In the genomic region with DNA sequence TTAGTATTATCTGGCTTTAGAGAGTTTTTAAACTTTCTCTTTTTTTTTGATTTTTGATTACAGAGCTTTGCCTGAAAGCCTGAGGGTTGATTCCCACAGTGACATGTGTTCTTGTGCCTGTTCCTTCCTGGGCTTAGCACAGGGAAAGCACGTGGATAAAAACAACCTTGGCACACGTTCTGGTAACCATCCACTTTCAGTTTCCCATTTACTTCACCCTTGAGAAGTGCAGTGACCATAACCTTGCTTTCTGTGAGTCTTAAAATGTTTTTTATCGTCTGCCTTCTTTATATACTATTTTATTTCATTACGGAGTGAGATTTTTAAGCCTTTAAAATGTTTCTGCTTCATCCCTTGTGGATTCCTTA, we compare ENCODE assay signal across 15 cellular contexts. TPM values are rescaled to one million over a fixed set of nuclear protein-coding genes. Genes with fewer than 3 reads are reported as not detected.
A peak's percentile ranks its signal among the peaks of the same experiment; 100 is the strongest.
DNase-seq lines count a peak whose midpoint lies in the region; ATAC-seq and TF ChIP-seq lines count a peak whose summit lies in the region.
"Had no signal": no experiment of that assay in that cellular context is flagged by ENCODE, and none has a peak within 500 bp of the region (broad histone marks: within the 10 kb centered on the region; RNA-seq: fewer than 3 reads in every experiment).

No MANE protein-coding gene starts in this region.

- intact Hi-C loops in CD4-positive, alpha-beta memory T cell (cut with micrococcal nuclease) = no loop called here
- intact Hi-C loops in left ventricle myocardium superior (cut with micrococcal nuclease) = no loop called here

- H3K4me3 Mint-ChIP-seq in CD4-positive, alpha-beta memory T cell = peak overlapping the region in 2 of 8 donors; percentile 45 to 57
- no peak overlapping the region for H3K4me3 Mint-ChIP-seq in progenitor cell of endocrine pancreas (ENCODE audit: low read depth)
- H3K4me3 Mint-ChIP-seq: activated naive CD8-positive, alpha-beta T cell treated with anti-CD3 and anti-CD28 coated beads for 36 hours; stimulated activated naive CD8-positive, alpha-beta T cell treated with anti-CD3 and anti-CD28 coated beads, Interleukin-15, Interleukin-2, amounts not matched to agents 100 ng/mL and 50 ng/mL, for 24 hours had no signal

- CTCF ChIA-PET in CD4-positive, alpha-beta memory T cell (lab: Charles Lee; ENCODE audit: partially characterized antibody) = interaction anchor here (1.0 to 8.4 kb wide), 6 partner anchors 9 to 149 kb away, joined by 3 to 100 read pairs (median 20); a partner anchor contains a TSS

- H3K4me1 Mint-ChIP-seq in CD4-positive, alpha-beta memory T cell = peaks cover 0 to 49% (median 18%) of the 10 kb centered on the region in 4 donors
- no peaks in the 10 kb centered on the region for H3K4me1 Mint-ChIP-seq in progenitor cell of endocrine pancreas (ENCODE audit: low read depth)

- peak in 2 of 5 donors; percentile 31 to 41 for DNase-seq in CD4-positive, alpha-beta memory T cell
- no peak for DNase-seq in left ventricle myocardium superior
- DNase-seq in activated CD4-positive, alpha-beta T cell treated with anti-CD3 and anti-CD28 coated beads, Interleukin-2, amount 50 U/mL, for 4 hours = no peak
- DNase-seq in progenitor cell of endocrine pancreas (ENCODE audit: low spot score, unreplicated experiment) = no peak
- no peak for DNase-seq in COLO829 (ENCODE audit: low spot score)
- DNase-seq: activated naive CD8-positive, alpha-beta T cell treated with anti-CD3 and anti-CD28 coated beads for 36 hours; AML-193; NCI-H1417 treated with DMSO at 0.1 percent for 48 hours; RPMI8226 had no signal

- H3K9me3 ChIP-seq in CD4-positive, alpha-beta memory T cell (ENCODE audit: control insufficient read depth in 1 of 2, low read length in 2 of 2) = no peaks in the 10 kb centered on the region

- H3K27me3 ChIP-seq in CD4-positive, alpha-beta memory T cell (ENCODE audit: insufficient read depth, low read length) = no peaks in the 10 kb centered on the region

- peaks cover 96% of the 10 kb centered on the region for H3K4me1 ChIP-seq in CD4-positive, alpha-beta memory T cell (ENCODE audit: insufficient read depth, low read length)

- H3K27me3 Mint-ChIP-seq in CD4-positive, alpha-beta memory T cell = peaks cover 0 to 2% of the 10 kb centered on the region in 2 donors
- H3K27me3 Mint-ChIP-seq in progenitor cell of endocrine pancreas = no peaks in the 10 kb centered on the region
- H3K27me3 Mint-ChIP-seq: activated naive CD8-positive, alpha-beta T cell treated with anti-CD3 and anti-CD28 coated beads for 36 hours; naive thymus-derived CD8-positive, alpha-beta T cell; stimulated activated naive CD8-positive, alpha-beta T cell treated with anti-CD3 and anti-CD28 coated beads, Interleukin-15, Interleukin-2, amounts not matched to agents 100 ng/mL and 50 ng/mL, for 24 hours had no signal

- H3K27ac Mint-ChIP-seq in CD4-positive, alpha-beta memory T cell = no peak overlapping the region
- H3K27ac Mint-ChIP-seq in progenitor cell of endocrine pancreas = no peak overlapping the region
- H3K27ac Mint-ChIP-seq: activated naive CD8-positive, alpha-beta T cell treated with anti-CD3 and anti-CD28 coated beads for 36 hours; stimulated activated naive CD8-positive, alpha-beta T cell treated with anti-CD3 and anti-CD28 coated beads, Interleukin-15, Interleukin-2, amounts not matched to agents 100 ng/mL and 50 ng/mL, for 24 hours had no signal

- H3K9me3 Mint-ChIP-seq in CD4-positive, alpha-beta memory T cell = peaks cover 0 to 4% (median 1%) of the 10 kb centered on the region in 8 donors
- H3K9me3 Mint-ChIP-seq in progenitor cell of endocrine pancreas (ENCODE audit: low read depth) = no peaks in the 10 kb centered on the region

- H3K36me3 ChIP-seq in CD4-positive, alpha-beta memory T cell (ENCODE audit: insufficient read depth, low read length) = peaks cover 8% of the 10 kb centered on the region

- POLR2A ChIA-PET in CD4-positive, alpha-beta memory T cell (lab: Charles Lee; ENCODE audit: partially characterized antibody) = interaction anchor here (0.6 to 9.0 kb wide), 13 partner anchors 9 to 270 kb away, joined by 3 to 240 read pairs (median 8); a partner anchor contains a TSS

- no peak for TF ChIP-seq CTCF in progenitor cell of endocrine pancreas (IDR thresholded peaks at IDR 0.05; ENCODE audit: unreplicated experiment)

- peak overlapping the region; percentile 42 for H3K27ac ChIP-seq in CD4-positive, alpha-beta memory T cell (ENCODE audit: low read depth, low read length)
- H3K27ac ChIP-seq: GM23248 had no signal

- peak overlapping the region in 1 of 2 donors; percentile 25 for H3K4me3 ChIP-seq in CD4-positive, alpha-beta memory T cell (ENCODE audit: low read length in 2 of 2)
- H3K4me3 ChIP-seq: GM23248 had no signal

- ATAC-seq in GM21360 (IDR thresholded peaks at IDR 0.05; ENCODE audit: unreplicated experiment) = peak; percentile 33
- ATAC-seq in HG03460 (IDR thresholded peaks at IDR 0.05; ENCODE audit: unreplicated experiment) = peak; percentile 40
- ATAC-seq in left ventricle myocardium superior = peak; percentile 96
- ATAC-seq in HG03108 (IDR thresholded peaks at IDR 0.05; ENCODE audit: unreplicated experiment) = no peak

- H3K36me3 Mint-ChIP-seq in CD4-positive, alpha-beta memory T cell = peaks cover 32% of the 10 kb centered on the region in 2 donors
- no peaks in the 10 kb centered on the region for H3K36me3 Mint-ChIP-seq in progenitor cell of endocrine pancreas (ENCODE audit: insufficient read depth)

RNA-seq across cellular contexts. Expression of a gene that starts 11.5 kb away (rescaled TPM):
- 10 to 100 TPM; 94.6 to 95.7 TPM for total RNA-seq in CD4-positive, alpha-beta memory T cell
- polyA plus RNA-seq in CD4-positive, alpha-beta memory T cell = 10 to 100 TPM; 67.2 to 73.1 TPM
- total RNA-seq in left ventricle myocardium superior = 0.92 TPM
- total RNA-seq in progenitor cell of endocrine pancreas = 0.49 and 0.55 TPM in 2 replicates

Comparison
In these comparisons a context has a peak if more than half of its experiments do, and no peak if none do; other contexts are left out.
1. RNA of a gene that starts 11.5 kb away (total RNA-seq): 94.6 to 95.7 TPM in CD4-positive, alpha-beta memory T cell; 0.92 TPM in left ventricle myocardium superior (single experiment) and 0.49 to 0.55 TPM in progenitor cell of endocrine pancreas; every median in the first group is over 10 times any median in the second.